In the genomic region with DNA sequence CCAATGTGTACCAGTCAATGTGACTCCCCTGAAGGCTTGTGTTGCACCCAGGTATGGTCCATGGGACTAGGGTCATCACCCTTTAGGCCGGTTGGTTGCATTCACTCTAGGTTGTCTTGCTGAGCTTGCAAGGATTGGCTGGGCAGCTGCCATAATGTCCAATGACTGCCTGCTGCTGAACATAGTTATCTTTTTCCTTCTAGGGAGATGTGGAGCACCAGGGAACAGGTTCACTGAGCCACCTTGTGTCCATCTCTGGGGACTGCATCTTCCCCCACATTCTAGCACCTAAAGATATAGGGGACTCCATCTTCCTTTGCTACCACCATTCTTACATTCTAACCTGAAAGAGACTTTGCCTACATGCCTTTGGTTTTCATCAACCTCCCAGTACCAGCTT, we compare ENCODE assay signal across 8 cellular contexts.
DNase-seq lines count a peak whose midpoint lies in the region; ATAC-seq, FAIRE-seq and TF ChIP-seq lines count a peak whose summit lies in the region.

No MANE protein-coding gene starts in this region.

- no peak overlapping the region for H3K27ac Mint-ChIP-seq in activated CD8-positive, alpha-beta T cell treated with anti-CD3 and anti-CD28 coated beads for 36 hours
- H3K27ac Mint-ChIP-seq in osteocyte (ENCODE audit: unreplicated experiment) = no peak overlapping the region

- no peak overlapping the region for H3K4me3 Mint-ChIP-seq in activated CD8-positive, alpha-beta T cell treated with anti-CD3 and anti-CD28 coated beads for 36 hours
- H3K4me3 Mint-ChIP-seq in osteocyte (ENCODE audit: unreplicated experiment) = no peak overlapping the region

- DNase-seq in D721Med (ENCODE audit: insufficient read length, low spot score) (no peak), NCI-H774 (lab: John Stamatoyannopoulos, UW) (peak; percentile 42), foreskin fibroblast (peak; percentile 47 to 80), osteocyte (ENCODE audit: extremely low spot score, unreplicated experiment) (no peak), NCI-H226 (no peak)
- DNase-seq in activated CD8-positive, alpha-beta T cell treated with anti-CD3 and anti-CD28 coated beads for 36 hours = peak; percentile 62

- no peaks in the 10 kb centered on the region for H3K36me3 Mint-ChIP-seq in activated CD8-positive, alpha-beta T cell treated with anti-CD3 and anti-CD28 coated beads for 36 hours (ENCODE audit: low read depth)
- no peaks in the 10 kb centered on the region for H3K36me3 Mint-ChIP-seq in osteocyte (ENCODE audit: unreplicated experiment)

- CTCF ChIA-PET in activated CD8-positive, alpha-beta T cell treated with anti-CD3 and anti-CD28 coated beads for 36 hours (lab: Charles Lee) = interaction anchor here (0.6 to 1.6 kb wide), 6 partner anchors 14 to 416 kb away, joined by 3 to 7 read pairs (median 3); no protein-coding TSS in a partner anchor

- H3K4me1 Mint-ChIP-seq in activated CD8-positive, alpha-beta T cell treated with anti-CD3 and anti-CD28 coated beads for 36 hours (ENCODE audit: low read depth) = peaks cover 14% of the 10 kb centered on the region
- peaks cover 58% of the 10 kb centered on the region for H3K4me1 Mint-ChIP-seq in osteocyte (ENCODE audit: unreplicated experiment)

- no peaks in the 10 kb centered on the region for H3K9me3 Mint-ChIP-seq in activated CD8-positive, alpha-beta T cell treated with anti-CD3 and anti-CD28 coated beads for 36 hours
- H3K9me3 Mint-ChIP-seq in osteocyte (ENCODE audit: unreplicated experiment) = peaks cover 5% of the 10 kb centered on the region

- H3K27me3 Mint-ChIP-seq in activated CD8-positive, alpha-beta T cell treated with anti-CD3 and anti-CD28 coated beads for 36 hours = no peaks in the 10 kb centered on the region
- H3K27me3 Mint-ChIP-seq in osteocyte (ENCODE audit: unreplicated experiment) = no peaks in the 10 kb centered on the region

- H3K4me3 ChIP-seq in foreskin fibroblast (ENCODE audit: low read depth in 1 of 2, low read length in 2 of 2) = no peak overlapping the region

- TF ChIP-seq CTCF in D721Med (IDR thresholded peaks at IDR 0.05; ENCODE audit: insufficient read depth, missing control alignments) (peak; percentile 51), foreskin fibroblast (IDR thresholded peaks at IDR 0.05; ENCODE audit: low read depth, low read length) (peak; percentile 51), osteocyte (IDR thresholded peaks at IDR 0.05) (peak; percentile 44)
- TF ChIP-seq CTCF in activated CD8-positive, alpha-beta T cell treated with anti-CD3 and anti-CD28 coated beads for 36 hours (IDR thresholded peaks at IDR 0.05) = peak; percentile 64

- ATAC-seq in GM19463 (IDR thresholded peaks at IDR 0.05; ENCODE audit: unreplicated experiment) (peak; percentile 90), HG03439 (IDR thresholded peaks at IDR 0.05; ENCODE audit: unreplicated experiment) (peak; percentile 90)
- peak; percentile 82 for ATAC-seq in activated CD8-positive, alpha-beta T cell treated with anti-CD3 and anti-CD28 coated beads for 36 hours

- POLR2A ChIA-PET in activated CD8-positive, alpha-beta T cell treated with anti-CD3 and anti-CD28 coated beads for 36 hours (lab: Charles Lee) = no interaction called here

- peak; percentile 25 for FAIRE-seq in D721Med (lab: Jason Lieb, UNC)

- intact Hi-C loops in activated CD8-positive, alpha-beta T cell treated with anti-CD3 and anti-CD28 coated beads for 36 hours (cut with micrococcal nuclease) = no loop called here

Comparison
In these comparisons a context has a peak if more than half of its experiments do, and no peak if none do; other contexts are left out.
1. DNase-seq: peak in NCI-H774 (single experiment), activated CD8-positive, alpha-beta T cell treated with anti-CD3 and anti-CD28 coated beads for 36 hours (single experiment) and foreskin fibroblast (2 of 2); none in D721Med (single experiment), osteocyte (single experiment) and NCI-H226 (single experiment).
2. Peak in every context shown above with its lines, with median percentiles within 50 percentile points of each other: CTCF ChIP-seq and ATAC-seq.